ENCODE assay signal across 2 cellular contexts in genomic region chr2:240717181-240717641, GRCh38.
TF ChIP-seq lines count a peak whose summit lies in the region.

No MANE protein-coding gene starts in this region.

TF ChIP-seq in HepG2, 621 proteins besides CTCF, POLR2A, EP300 and RAD21:
- TF ChIP-seq, protein P1, sequence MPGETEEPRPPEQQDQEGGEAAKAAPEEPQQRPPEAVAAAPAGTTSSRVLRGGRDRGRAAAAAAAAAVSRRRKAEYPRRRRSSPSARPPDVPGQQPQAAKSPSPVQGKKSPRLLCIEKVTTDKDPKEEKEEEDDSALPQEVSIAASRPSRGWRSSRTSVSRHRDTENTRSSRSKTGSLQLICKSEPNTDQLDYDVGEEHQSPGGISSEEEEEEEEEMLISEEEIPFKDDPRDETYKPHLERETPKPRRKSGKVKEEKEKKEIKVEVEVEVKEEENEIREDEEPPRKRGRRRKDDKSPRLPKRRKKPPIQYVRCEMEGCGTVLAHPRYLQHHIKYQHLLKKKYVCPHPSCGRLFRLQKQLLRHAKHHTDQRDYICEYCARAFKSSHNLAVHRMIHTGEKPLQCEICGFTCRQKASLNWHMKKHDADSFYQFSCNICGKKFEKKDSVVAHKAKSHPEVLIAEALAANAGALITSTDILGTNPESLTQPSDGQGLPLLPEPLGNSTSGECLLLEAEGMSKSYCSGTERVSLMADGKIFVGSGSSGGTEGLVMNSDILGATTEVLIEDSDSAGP (CRISPR knock-in tag; IDR thresholded peaks at IDR 0.05; ENCODE audit: borderline replicate concordance) = no peak
- no peak for TF ChIP-seq ZNF775 (CRISPR knock-in tag; IDR thresholded peaks at IDR 0.05; ENCODE audit: borderline replicate concordance)
- peak; percentile 27; the same call in 1 of the 2 replicates for TF ChIP-seq MTF2 (CRISPR knock-in tag; IDR thresholded peaks at IDR 0.05; ENCODE audit: borderline replicate concordance)
- no peak for TF ChIP-seq ZNF616 (CRISPR knock-in tag; IDR thresholded peaks at IDR 0.05; ENCODE audit: low read depth)
- no peak for TF ChIP-seq ZBED4 (CRISPR knock-in tag; IDR thresholded peaks at IDR 0.05; ENCODE audit: borderline replicate concordance)
- no peak for TF ChIP-seq ZNF670 (CRISPR knock-in tag; IDR thresholded peaks at IDR 0.05; ENCODE audit: borderline replicate concordance)

TF ChIP-seq in H1, 55 proteins besides CTCF, POLR2A, EP300 and RAD21:
- no peak for TF ChIP-seq SP1 (IDR thresholded peaks at IDR 0.05; ENCODE audit: low read depth, low read length)
- TF ChIP-seq RXRA (IDR thresholded peaks at IDR 0.05; ENCODE audit: insufficient read depth, low read depth, low read length) = no peak
- TF ChIP-seq ASH2L (IDR thresholded peaks at IDR 0.05; ENCODE audit: low read length) = no peak
- TF ChIP-seq RNF2 (IDR thresholded peaks at IDR 0.05; ENCODE audit: borderline replicate concordance, low read depth, low read length, missing control alignments, poor library complexity, severe bottlenecking) = no peak
- TF ChIP-seq MAX (IDR thresholded peaks at IDR 0.05) = no peak
- no peak for TF ChIP-seq TBP (IDR thresholded peaks at IDR 0.05; ENCODE audit: low read depth, low read length)
- no peak for TF ChIP-seq TAF7 (optimal IDR thresholded peaks at IDR 0.05; ENCODE audit: borderline replicate concordance, low read depth, low read length)
- TF ChIP-seq CEBPB (IDR thresholded peaks at IDR 0.05; ENCODE audit: low read depth, low read length) = no peak
- TF ChIP-seq SRF (IDR thresholded peaks at IDR 0.05; ENCODE audit: low read depth, low read length) = no peak
TF ChIP-seq in H1: peak in this region for 0.
